ENCODE assay signal across 29 cellular contexts in genomic region chr18:13424377-13424776, GRCh38.
DNase-seq lines count a peak whose midpoint lies in the region; ATAC-seq and TF ChIP-seq lines count a peak whose summit lies in the region.
"Had no signal": no experiment of that assay in that cellular context is flagged by ENCODE, and none has a peak within 500 bp of the region (broad histone marks: within the 10 kb centered on the region; RNA-seq: fewer than 3 reads in every experiment).

No MANE protein-coding gene starts in this region.

- H3K56ac ChIP-seq in mesendoderm (ENCODE audit: low read length), result no peak overlapping the region

- H3K4me1 ChIP-seq in mesendoderm (ENCODE audit: control insufficient read depth, low read depth, low read length), result peaks cover 4% of the 10 kb centered on the region

- no peak overlapping the region for H3K4ac ChIP-seq in mesendoderm (ENCODE audit: low read depth, low read length)

- no peaks in the 10 kb centered on the region for H3K27me3 ChIP-seq in mesendoderm (ENCODE audit: insufficient read depth, low read length, poor library complexity)
- H3K27me3 ChIP-seq: BLaER1 treated with 17β-estradiol and CSF1 and Interleukin-3, amounts not matched to agents 10 nM and 100 nM; MG63 had no signal

- H3K36me3 ChIP-seq in mesendoderm (ENCODE audit: control insufficient read depth, insufficient read depth, low read length), result no peaks in the 10 kb centered on the region
- H3K36me3 ChIP-seq: MG63 had no signal

- intact Hi-C loops in Right ventricle myocardium inferior (cut with DNase I), result no loop called here

- no peak for DNase-seq in activated naive CD8-positive, alpha-beta T cell treated with anti-CD3 and anti-CD28 coated beads, Interleukin-2, amount 10 ng/mL, durations not matched to agents 7 days and 5 days
- DNase-seq in activated naive CD8-positive, alpha-beta T cell treated with anti-CD3 and anti-CD28 coated beads for 36 hours, result no peak
- DNase-seq in NCI-H69 (lab: John Stamatoyannopoulos, UW), result peak; percentile 47
- DNase-seq in mesendoderm, result peak; percentile 10
- DNase-seq in mesothelial cell of epicardium (ENCODE audit: low spot score in 2 of 2, unreplicated experiment in 2 of 2), result no peak
- no peak for DNase-seq in Right ventricle myocardium inferior (ENCODE audit: missing footprints)
- DNase-seq: AML-193; CD8-positive, alpha-beta T cell; DMS 273 treated with DMSO at 0.1 percent for 48 hours; DMS79; EL; GF-D8; H7; HFFc6; KG1; MG63; NCI-H1105 treated with DMSO at 0.1 percent for 48 hours; NCI-H1694; NCI-H2029 treated with DMSO at 0.1 percent for 48 hours; NCI-H2171 treated with DMSO at 0.1 percent for 48 hours; NCI-H446; NCI-H524 treated with DMSO at 0.1 percent for 48 hours; SHP77 treated with DMSO at 0.1 percent for 48 hours; T-helper 1 cell had no signal

- no peak overlapping the region for H2BK15ac ChIP-seq in mesendoderm (replicated peaks; ENCODE audit: low read depth)

- H4K8ac ChIP-seq in mesendoderm (ENCODE audit: low read depth, low read length), result no peak overlapping the region

- no peaks in the 10 kb centered on the region for H3K79me2 ChIP-seq in mesendoderm (ENCODE audit: control insufficient read depth, insufficient read depth, low read length)

- H2BK120ac ChIP-seq in mesendoderm (ENCODE audit: low read depth, low read length), result no peak overlapping the region

- H2BK5ac ChIP-seq in mesendoderm (ENCODE audit: low read length), result no peak overlapping the region

- POLR2A ChIA-PET in activated naive CD8-positive, alpha-beta T cell treated with anti-CD3 and anti-CD28 coated beads, Interleukin-2, amount 10 ng/mL, durations not matched to agents 7 days and 5 days (lab: Charles Lee), result no interaction called here

- TF ChIP-seq CTCF in mesothelial cell of epicardium (IDR thresholded peaks at IDR 0.05; ENCODE audit: unreplicated experiment), result no peak

- H2AK5ac ChIP-seq in mesendoderm (ENCODE audit: low read length), result no peak overlapping the region

- peak overlapping the region; percentile 0 for H3K4me3 Mint-ChIP-seq in activated naive CD8-positive, alpha-beta T cell treated with anti-CD3 and anti-CD28 coated beads, Interleukin-2, amount 10 ng/mL, durations not matched to agents 7 days and 5 days
- H3K4me3 Mint-ChIP-seq in activated naive CD8-positive, alpha-beta T cell treated with anti-CD3 and anti-CD28 coated beads for 36 hours, result no peak overlapping the region
- H3K4me3 Mint-ChIP-seq in mesothelial cell of epicardium, result no peak overlapping the region
- H3K4me3 Mint-ChIP-seq: CD8-positive, alpha-beta T cell; HFFc6 had no signal

- H3K23ac ChIP-seq in mesendoderm (ENCODE audit: low read length), result no peak overlapping the region

- H3K36me3 Mint-ChIP-seq in activated naive CD8-positive, alpha-beta T cell treated with anti-CD3 and anti-CD28 coated beads, Interleukin-2, amount 10 ng/mL, durations not matched to agents 7 days and 5 days, result peaks cover 4% of the 10 kb centered on the region
- H3K36me3 Mint-ChIP-seq in activated naive CD8-positive, alpha-beta T cell treated with anti-CD3 and anti-CD28 coated beads for 36 hours, result peaks cover 4% of the 10 kb centered on the region
- no peaks in the 10 kb centered on the region for H3K36me3 Mint-ChIP-seq in mesothelial cell of epicardium
- H3K36me3 Mint-ChIP-seq: CD8-positive, alpha-beta T cell had no signal

- H3K79me1 ChIP-seq in mesendoderm (ENCODE audit: low read length), result no peaks in the 10 kb centered on the region

- no peak for ATAC-seq in activated naive CD8-positive, alpha-beta T cell treated with anti-CD3 and anti-CD28 coated beads, Interleukin-2, amount 10 ng/mL, durations not matched to agents 7 days and 5 days (ENCODE audit: low read depth)
- ATAC-seq in Right ventricle myocardium inferior (no peak), HG03442 (IDR thresholded peaks at IDR 0.05; ENCODE audit: unreplicated experiment) (no peak)
- ATAC-seq: A549; CD8-positive, alpha-beta T cell; Panc1 had no signal

- H3K27ac ChIP-seq in mesendoderm (ENCODE audit: low read depth, low read length), result no peak overlapping the region
- H3K27ac ChIP-seq: A549; BLaER1 treated with 17β-estradiol and CSF1 and Interleukin-3, amounts not matched to agents 10 nM and 100 nM; RWPE1 had no signal

- H3K9me3 Mint-ChIP-seq in activated naive CD8-positive, alpha-beta T cell treated with anti-CD3 and anti-CD28 coated beads, Interleukin-2, amount 10 ng/mL, durations not matched to agents 7 days and 5 days, result no peaks in the 10 kb centered on the region
- no peaks in the 10 kb centered on the region for H3K9me3 Mint-ChIP-seq in activated naive CD8-positive, alpha-beta T cell treated with anti-CD3 and anti-CD28 coated beads for 36 hours
- no peaks in the 10 kb centered on the region for H3K9me3 Mint-ChIP-seq in mesothelial cell of epicardium
- H3K9me3 Mint-ChIP-seq: CD8-positive, alpha-beta T cell had no signal

- peaks cover 34% of the 10 kb centered on the region for H3K4me1 Mint-ChIP-seq in activated naive CD8-positive, alpha-beta T cell treated with anti-CD3 and anti-CD28 coated beads, Interleukin-2, amount 10 ng/mL, durations not matched to agents 7 days and 5 days
- H3K4me1 Mint-ChIP-seq in activated naive CD8-positive, alpha-beta T cell treated with anti-CD3 and anti-CD28 coated beads for 36 hours, result peaks cover 34% of the 10 kb centered on the region
- H3K4me1 Mint-ChIP-seq in mesothelial cell of epicardium, result no peaks in the 10 kb centered on the region

- H3K27me3 Mint-ChIP-seq in activated naive CD8-positive, alpha-beta T cell treated with anti-CD3 and anti-CD28 coated beads, Interleukin-2, amount 10 ng/mL, durations not matched to agents 7 days and 5 days, result peaks cover 1% of the 10 kb centered on the region
- H3K27me3 Mint-ChIP-seq in activated naive CD8-positive, alpha-beta T cell treated with anti-CD3 and anti-CD28 coated beads for 36 hours, result no peaks in the 10 kb centered on the region
- H3K27me3 Mint-ChIP-seq in mesothelial cell of epicardium (ENCODE audit: low read depth), result no peaks in the 10 kb centered on the region

- no peak overlapping the region for H3K9ac ChIP-seq in mesendoderm (ENCODE audit: low read length)
- H3K9ac ChIP-seq: BLaER1 treated with 17β-estradiol and CSF1 and Interleukin-3, amounts not matched to agents 10 nM and 100 nM had no signal

- no peak overlapping the region for H3K4me2 ChIP-seq in mesendoderm (ENCODE audit: low read length)
- H3K4me2 ChIP-seq: A549; BLaER1 treated with 17β-estradiol and CSF1 and Interleukin-3, amounts not matched to agents 10 nM and 100 nM had no signal

- no peak overlapping the region for H4K5ac ChIP-seq in mesendoderm (ENCODE audit: low read length)

- H3K18ac ChIP-seq in mesendoderm (ENCODE audit: low read length), result no peak overlapping the region

- WGBS in mesendoderm (ENCODE audit: extremely low coverage, insufficient coverage, low lambda C conversion rate), result no CpG with 5 or more reads among the region's 8 CpGs

- H3K27ac Mint-ChIP-seq in activated naive CD8-positive, alpha-beta T cell treated with anti-CD3 and anti-CD28 coated beads, Interleukin-2, amount 10 ng/mL, durations not matched to agents 7 days and 5 days, result no peak overlapping the region
- H3K27ac Mint-ChIP-seq in activated naive CD8-positive, alpha-beta T cell treated with anti-CD3 and anti-CD28 coated beads for 36 hours, result no peak overlapping the region
- no peak overlapping the region for H3K27ac Mint-ChIP-seq in mesothelial cell of epicardium
- H3K27ac Mint-ChIP-seq: CD8-positive, alpha-beta T cell; HFFc6 had no signal

- H3K4me3 ChIP-seq in mesendoderm (ENCODE audit: low read length), result no peak overlapping the region
- H3K4me3 ChIP-seq: A549; BLaER1 treated with 17β-estradiol and CSF1 and Interleukin-3, amounts not matched to agents 10 nM and 100 nM; MG63 had no signal

Comparison
In these comparisons a context has a peak if more than half of its experiments do, and no peak if none do; other contexts are left out.
1. DNase-seq: peak in NCI-H69 (single experiment) and mesendoderm (single experiment); none in activated naive CD8-positive, alpha-beta T cell treated with anti-CD3 and anti-CD28 coated beads, Interleukin-2, amount 10 ng/mL, durations not matched to agents 7 days and 5 days (single experiment), activated naive CD8-positive, alpha-beta T cell treated with anti-CD3 and anti-CD28 coated beads for 36 hours (single experiment), mesothelial cell of epicardium (0 of 2) and Right ventricle myocardium inferior (single experiment).